In genomic region chr19:46635920-46636761, GRCh38 we compare ENCODE assay signal across 11 cellular contexts. TPM values are rescaled to one million over a fixed set of nuclear protein-coding genes. Genes with fewer than 3 reads are reported as not detected.
A peak's percentile ranks its signal among the peaks of the same experiment; 100 is the strongest.
DNase-seq lines count a peak whose midpoint lies in the region; ATAC-seq and TF ChIP-seq lines count a peak whose summit lies in the region.
"Had no signal": no experiment of that assay in that cellular context is flagged by ENCODE, and none has a peak within 500 bp of the region (broad histone marks: within the 10 kb centered on the region; RNA-seq: fewer than 3 reads in every experiment).

TSS of gene GNG8 (minus strand) at chr19:46636202. CDS start at chr19:46634682, 1,520 bp downstream.

- no peak within 1 kb of the TSS for H3K27ac ChIP-seq in hepatocyte
- H3K27ac ChIP-seq: suprapubic skin had no signal

- intact Hi-C loops in activated naive CD4-positive, alpha-beta T cell treated with anti-CD3 and anti-CD28 coated beads for 36 hours (cut with micrococcal nuclease) = no loop called here

- H3K4me3 ChIP-seq in hepatocyte = no peak within 1 kb of the TSS

- no peaks in the 10 kb centered on the region for H3K36me3 Mint-ChIP-seq in activated naive CD4-positive, alpha-beta T cell treated with anti-CD3 and anti-CD28 coated beads for 36 hours (ENCODE audit: low read depth)
- H3K36me3 Mint-ChIP-seq in T-helper 1 cell treated with Interleukin-12 subunit alpha and Interleukin-12 subunit beta and Interleukin-4 antibody, amounts not matched to agents 30 μg/mL and 1 μg/mL, for 36 hours (ENCODE audit: low read depth) = no peaks in the 10 kb centered on the region
- H3K36me3 Mint-ChIP-seq: CD8-positive, alpha-beta T cell had no signal

- no peak within 1 kb of the TSS for H3K27ac Mint-ChIP-seq in activated naive CD4-positive, alpha-beta T cell treated with anti-CD3 and anti-CD28 coated beads for 36 hours
- peak within 1 kb of the TSS; percentile 43 for H3K27ac Mint-ChIP-seq in T-helper 1 cell treated with Interleukin-12 subunit alpha and Interleukin-12 subunit beta and Interleukin-4 antibody, amounts not matched to agents 30 μg/mL and 1 μg/mL, for 36 hours
- H3K27ac Mint-ChIP-seq: CD8-positive, alpha-beta T cell had no signal

- peak within 1 kb of the TSS; percentile 70 for H3K4me3 Mint-ChIP-seq in activated naive CD4-positive, alpha-beta T cell treated with anti-CD3 and anti-CD28 coated beads for 36 hours
- H3K4me3 Mint-ChIP-seq in T-helper 1 cell treated with Interleukin-12 subunit alpha and Interleukin-12 subunit beta and Interleukin-4 antibody, amounts not matched to agents 30 μg/mL and 1 μg/mL, for 36 hours = peak within 1 kb of the TSS; percentile 64

- no peaks in the 10 kb centered on the region for H3K36me3 ChIP-seq in hepatocyte (replicated peaks; ENCODE audit: insufficient read depth, low read depth)
- H3K36me3 ChIP-seq: suprapubic skin had no signal

- H3K9me2 ChIP-seq in hepatocyte (replicated peaks; ENCODE audit: insufficient read depth) = no peaks in the 10 kb centered on the region

- CTCF ChIA-PET in activated naive CD4-positive, alpha-beta T cell treated with anti-CD3 and anti-CD28 coated beads for 36 hours (lab: Charles Lee) = interaction anchor here (1.0 to 1.8 kb wide), 4 partner anchors 19 to 73 kb away, joined by 3 to 15 read pairs (median 12); partner anchors contain the start of gene DACT3

- peak; percentile 3 for ATAC-seq in stimulated activated naive CD8-positive, alpha-beta T cell treated with anti-CD3 and anti-CD28 coated beads, Interleukin-15, Interleukin-2, amounts not matched to agents 100 U/mL and 50 U/mL, for 24 hours
- ATAC-seq in HG03139 (IDR thresholded peaks at IDR 0.05; ENCODE audit: unreplicated experiment) (no peak), HG02884 (IDR thresholded peaks at IDR 0.05; ENCODE audit: unreplicated experiment) (no peak)
- ATAC-seq: CD8-positive, alpha-beta T cell had no signal

- peak within 1 kb of the TSS; percentile 87 for H3K4me2 ChIP-seq in hepatocyte

- no peaks in the 10 kb centered on the region for H3K9me3 Mint-ChIP-seq in activated naive CD4-positive, alpha-beta T cell treated with anti-CD3 and anti-CD28 coated beads for 36 hours
- H3K9me3 Mint-ChIP-seq in T-helper 1 cell treated with Interleukin-12 subunit alpha and Interleukin-12 subunit beta and Interleukin-4 antibody, amounts not matched to agents 30 μg/mL and 1 μg/mL, for 36 hours = no peaks in the 10 kb centered on the region
- H3K9me3 Mint-ChIP-seq: CD8-positive, alpha-beta T cell had no signal

- 33% methylated on average over 17 of the region's 34 CpGs for WGBS in hepatocyte (ENCODE audit: low lambda C conversion rate, missing lambda C conversion rate)

- no peak for DNase-seq in activated naive CD4-positive, alpha-beta T cell treated with anti-CD3 and anti-CD28 coated beads for 36 hours
- no peak for DNase-seq in activated naive CD4-positive, alpha-beta T cell treated with Interleukin-2 at 50 U/mL for 16 hours
- DNase-seq in hepatocyte (ENCODE audit: low spot score) (no peak), DMS153 (lab: John Stamatoyannopoulos, UW) (no peak)
- DNase-seq in stimulated activated naive CD8-positive, alpha-beta T cell treated with anti-CD3 and anti-CD28 coated beads, Interleukin-15, Interleukin-2, amounts not matched to agents 100 U/mL and 50 U/mL, for 24 hours = peak; percentile 64
- DNase-seq: activated gamma-delta T cell treated with Interleukin-2 at 50 U/mL for 16 hours had no signal

- H3K4me1 Mint-ChIP-seq in activated naive CD4-positive, alpha-beta T cell treated with anti-CD3 and anti-CD28 coated beads for 36 hours (ENCODE audit: low read depth) = peaks cover 23% of the 10 kb centered on the region
- peaks cover 17% of the 10 kb centered on the region for H3K4me1 Mint-ChIP-seq in T-helper 1 cell treated with Interleukin-12 subunit alpha and Interleukin-12 subunit beta and Interleukin-4 antibody, amounts not matched to agents 30 μg/mL and 1 μg/mL, for 36 hours (ENCODE audit: low read depth)

- H4K20me1 ChIP-seq in hepatocyte (ENCODE audit: insufficient read depth, poor library complexity, severe bottlenecking) = no peaks in the 10 kb centered on the region

- H3K27me3 Mint-ChIP-seq in activated naive CD4-positive, alpha-beta T cell treated with anti-CD3 and anti-CD28 coated beads for 36 hours (ENCODE audit: low read depth) = peaks cover 2% of the 10 kb centered on the region
- H3K27me3 Mint-ChIP-seq in T-helper 1 cell treated with Interleukin-12 subunit alpha and Interleukin-12 subunit beta and Interleukin-4 antibody, amounts not matched to agents 30 μg/mL and 1 μg/mL, for 36 hours (ENCODE audit: low read depth) = peaks cover 6% of the 10 kb centered on the region

- TF ChIP-seq CTCF in hepatocyte (IDR thresholded peaks at IDR 0.05; ENCODE audit: poor library complexity) = no peak

- H3K27me3 ChIP-seq in hepatocyte = peaks cover 27% of the 10 kb centered on the region

- no peaks in the 10 kb centered on the region for H3K9me3 ChIP-seq in hepatocyte (ENCODE audit: low read depth)
- H3K9me3 ChIP-seq: suprapubic skin had no signal

- no peak within 1 kb of the TSS for H2AFZ ChIP-seq in hepatocyte

- peaks cover 16% of the 10 kb centered on the region for H3K4me1 ChIP-seq in hepatocyte (ENCODE audit: insufficient read depth)

- no peaks in the 10 kb centered on the region for H3K79me2 ChIP-seq in hepatocyte

RNA-seq across cellular contexts. Expression of gene GNG8, which starts in this region (rescaled TPM):
- total RNA-seq in activated naive CD4-positive, alpha-beta T cell treated with anti-CD3 and anti-CD28 coated beads for 36 hours = 1 to 10 TPM; 7.1 to 8.1 TPM
- total RNA-seq in hepatocyte = not detected in 2 replicates
- polyA plus RNA-seq in hepatocyte = 2.4 and 4.6 TPM in 2 replicates
- total RNA-seq: CD8-positive, alpha-beta T cell; suprapubic skin had no signal
